ENCODE assay signal across 16 cellular contexts in the genomic region with DNA sequence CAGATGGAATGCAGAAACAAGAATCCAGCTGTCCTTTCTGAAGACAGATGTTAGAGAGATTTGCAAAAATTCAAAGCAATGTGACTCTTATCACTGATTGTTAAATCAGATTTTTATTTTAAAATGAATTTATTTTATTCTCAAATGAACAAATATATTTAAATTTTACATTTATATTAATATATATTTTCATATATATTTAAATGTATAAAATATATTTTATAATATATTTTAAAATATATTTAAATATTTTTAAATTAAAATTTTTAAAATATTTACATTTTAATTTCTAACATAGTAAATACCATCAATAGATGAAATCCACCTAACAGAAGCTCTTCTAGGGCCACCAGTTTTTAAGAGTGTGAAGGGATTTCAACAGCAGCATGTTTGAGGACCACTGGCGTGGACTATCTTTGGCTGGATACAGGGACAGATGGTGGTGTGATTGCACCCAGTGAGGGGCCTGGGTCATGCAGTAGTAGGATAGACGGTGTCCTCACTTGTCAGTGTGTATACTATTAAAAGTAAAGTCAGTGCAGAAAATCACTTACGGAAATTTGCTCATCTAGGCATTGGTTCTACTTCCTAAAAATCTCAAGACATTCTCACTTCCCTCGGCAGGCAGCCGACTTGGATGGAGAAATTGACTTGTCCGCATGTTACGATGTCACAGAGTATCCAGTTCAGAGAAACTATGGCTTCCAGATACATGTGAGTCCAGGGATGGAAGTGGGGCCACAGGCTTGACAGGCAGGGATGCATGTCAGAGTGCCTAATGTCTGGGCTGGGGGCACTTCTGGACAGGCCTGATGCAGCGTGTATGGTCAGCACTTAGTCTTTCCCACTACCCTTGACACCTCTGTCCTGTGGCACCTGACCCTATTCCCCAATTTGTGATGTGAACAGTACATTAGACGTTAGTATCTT. TPM values are rescaled to one million over a fixed set of nuclear protein-coding genes. Genes with fewer than 3 reads are reported as not detected.
A peak's percentile ranks its signal among the peaks of the same experiment; 100 is the strongest.
DNase-seq lines count a peak whose midpoint lies in the region; FAIRE-seq and TF ChIP-seq lines count a peak whose summit lies in the region.
"Had no signal": no experiment of that assay in that cellular context is flagged by ENCODE, and none has a peak within 500 bp of the region (broad histone marks: within the 10 kb centered on the region; RNA-seq: fewer than 3 reads in every experiment).

No MANE protein-coding gene starts in this region.

- no peak for DNase-seq in activated naive CD4-positive, alpha-beta T cell treated with anti-CD3 and anti-CD28 coated beads for 36 hours
- DNase-seq in activated naive CD4-positive, alpha-beta T cell treated with Interleukin-2 at 50 U/mL for 16 hours: no peak
- DNase-seq in NOMO-1 (lab: John Stamatoyannopoulos, UW; ENCODE audit: unreplicated experiment in 2 of 2): peak; percentile 73 to 82
- DNase-seq in bronchial epithelial cell (ENCODE audit: low read depth): no peak
- no peak for DNase-seq in smooth muscle cell (lab: John Stamatoyannopoulos, UW; ENCODE audit: unreplicated experiment)
- no peak for DNase-seq in stimulated activated CD4-positive, alpha-beta T cell treated with anti-CD3 and anti-CD28 coated beads, Interleukin-4, amount 100 ng/mL, for 4 hours
- no peak for DNase-seq in DMS53 (lab: John Stamatoyannopoulos, UW)
- DNase-seq in AG08395 (ENCODE audit: low spot score): no peak
- DNase-seq: activated CD4-positive, CD25-positive, alpha-beta regulatory T cell; activated effector memory CD4-positive, alpha-beta T cell treated with anti-CD3 and anti-CD28 coated beads, Interleukin-2, amount 50 U/mL, for 16 hours; MG63; SJCRH30 had no signal

- H3K79me2 ChIP-seq in smooth muscle cell (ENCODE audit: low read depth): no peaks in the 10 kb centered on the region

- peaks cover 28% of the 10 kb centered on the region for H3K36me3 Mint-ChIP-seq in activated naive CD4-positive, alpha-beta T cell treated with anti-CD3 and anti-CD28 coated beads for 36 hours (ENCODE audit: low read depth)

- peak overlapping the region; percentile 75 for H3K27ac Mint-ChIP-seq in activated naive CD4-positive, alpha-beta T cell treated with anti-CD3 and anti-CD28 coated beads for 36 hours
- H3K27ac Mint-ChIP-seq: stimulated activated naive CD8-positive, alpha-beta T cell treated with anti-CD3 and anti-CD28 coated beads, Interleukin-15, Interleukin-2, amounts not matched to agents 100 ng/mL and 50 ng/mL, for 24 hours had no signal

- H4K20me1 ChIP-seq in smooth muscle cell (ENCODE audit: low read depth): peaks cover 61% of the 10 kb centered on the region

- H3K9me3 ChIP-seq in smooth muscle cell (replicated peaks; ENCODE audit: low read depth): no peaks in the 10 kb centered on the region
- H3K9me3 ChIP-seq: MG63, prostate gland, SJCRH30 had no signal

- peaks cover 54% of the 10 kb centered on the region for H3K36me3 ChIP-seq in bronchial epithelial cell (ENCODE audit: control insufficient read depth, insufficient read depth, low read length)
- H3K36me3 ChIP-seq in smooth muscle cell (ENCODE audit: low read depth): peaks cover 5% of the 10 kb centered on the region

- H3K27ac ChIP-seq in smooth muscle cell (ENCODE audit: low read depth): peak overlapping the region; percentile 38
- H3K27ac ChIP-seq: cardiac muscle cell, prostate gland, SJCRH30 had no signal

- H3K4me2 ChIP-seq in smooth muscle cell: no peak overlapping the region

- H3F3A ChIP-seq in smooth muscle cell (ENCODE audit: low read depth): no peaks in the 10 kb centered on the region

- intact Hi-C loops in activated naive CD4-positive, alpha-beta T cell treated with anti-CD3 and anti-CD28 coated beads for 36 hours (cut with micrococcal nuclease): loop anchor here (1.0 to 2.0 kb wide), 2 partner anchors 30 to 87 kb away; a partner anchor contains a TSS

- no peaks in the 10 kb centered on the region for H3K27me3 Mint-ChIP-seq in activated naive CD4-positive, alpha-beta T cell treated with anti-CD3 and anti-CD28 coated beads for 36 hours (ENCODE audit: low read depth)
- H3K27me3 Mint-ChIP-seq: stimulated activated naive CD8-positive, alpha-beta T cell treated with anti-CD3 and anti-CD28 coated beads, Interleukin-15, Interleukin-2, amounts not matched to agents 100 ng/mL and 50 ng/mL, for 24 hours had no signal

- H3K4me3 ChIP-seq in bronchial epithelial cell (ENCODE audit: low read depth, low read length): no peak overlapping the region
- H3K4me3 ChIP-seq in smooth muscle cell: no peak overlapping the region
- H3K4me3 ChIP-seq: cardiac muscle cell, MG63, prostate gland, SJCRH30 had no signal

- FAIRE-seq in bronchial epithelial cell (lab: Jason Lieb, UNC): peak; percentile 62

- peaks cover 4% of the 10 kb centered on the region for H3K4me1 ChIP-seq in smooth muscle cell (ENCODE audit: low read depth)
- H3K4me1 ChIP-seq: prostate gland, SJCRH30 had no signal

- CTCF ChIA-PET in activated naive CD4-positive, alpha-beta T cell treated with anti-CD3 and anti-CD28 coated beads for 36 hours (lab: Charles Lee): interaction anchor here (0.6 to 1.2 kb wide), 4 partner anchors 8 to 110 kb away, joined by 3 read pairs; no protein-coding TSS in a partner anchor

- H3K9me3 Mint-ChIP-seq in activated naive CD4-positive, alpha-beta T cell treated with anti-CD3 and anti-CD28 coated beads for 36 hours: no peaks in the 10 kb centered on the region
- H3K9me3 Mint-ChIP-seq: mesothelial cell of epicardium; stimulated activated naive CD8-positive, alpha-beta T cell treated with anti-CD3 and anti-CD28 coated beads, Interleukin-15, Interleukin-2, amounts not matched to agents 100 ng/mL and 50 ng/mL, for 24 hours had no signal

- no peak overlapping the region for H2AFZ ChIP-seq in smooth muscle cell (ENCODE audit: low read depth)

- no peak overlapping the region for H3K9ac ChIP-seq in smooth muscle cell (ENCODE audit: low read depth)

- H3K27me3 ChIP-seq in bronchial epithelial cell (ENCODE audit: control insufficient read depth, insufficient read depth, low read length): no peaks in the 10 kb centered on the region
- H3K27me3 ChIP-seq in smooth muscle cell (ENCODE audit: low read depth): no peaks in the 10 kb centered on the region
- H3K27me3 ChIP-seq: cardiac muscle cell, MG63, SJCRH30 had no signal

- H3K4me3 Mint-ChIP-seq in activated naive CD4-positive, alpha-beta T cell treated with anti-CD3 and anti-CD28 coated beads for 36 hours: no peak overlapping the region
- H3K4me3 Mint-ChIP-seq: mesothelial cell of epicardium; stimulated activated naive CD8-positive, alpha-beta T cell treated with anti-CD3 and anti-CD28 coated beads, Interleukin-15, Interleukin-2, amounts not matched to agents 100 ng/mL and 50 ng/mL, for 24 hours had no signal

- peaks cover 42% of the 10 kb centered on the region for H3K4me1 Mint-ChIP-seq in activated naive CD4-positive, alpha-beta T cell treated with anti-CD3 and anti-CD28 coated beads for 36 hours (ENCODE audit: low read depth)
- H3K4me1 Mint-ChIP-seq: mesothelial cell of epicardium had no signal

- WGBS in smooth muscle cell (ENCODE audit: low lambda C conversion rate): 96% methylated on average over 9 of the region's 9 CpGs

- TF ChIP-seq CTCF in bronchial epithelial cell (IDR thresholded peaks at IDR 0.05; ENCODE audit: insufficient read depth, low read length, severe bottlenecking): no peak
- no peak for TF ChIP-seq CTCF in smooth muscle cell (IDR thresholded peaks at IDR 0.05; ENCODE audit: borderline replicate concordance, insufficient read depth, poor library complexity, severe bottlenecking)

RNA-seq across cellular contexts. Expression of a gene that starts 56.3 kb away (rescaled TPM):
- 1 to 10 TPM; 5.3 to 5.4 TPM for total RNA-seq in activated naive CD4-positive, alpha-beta T cell treated with anti-CD3 and anti-CD28 coated beads for 36 hours
- total RNA-seq in bronchial epithelial cell (3.7 and 4.0 TPM in 2 replicates), smooth muscle cell (0.18 and 0.49 TPM in 2 replicates)
- 0.26 and 1.4 TPM in 2 replicates for polyA plus RNA-seq in smooth muscle cell

Comparison
In these comparisons a context has a peak if more than half of its experiments do, and no peak if none do; other contexts are left out.
1. DNase-seq: peak in NOMO-1 (2 of 2); none in activated naive CD4-positive, alpha-beta T cell treated with anti-CD3 and anti-CD28 coated beads for 36 hours (single experiment), activated naive CD4-positive, alpha-beta T cell treated with Interleukin-2 at 50 U/mL for 16 hours (single experiment), bronchial epithelial cell (single experiment), smooth muscle cell (single experiment), stimulated activated CD4-positive, alpha-beta T cell treated with anti-CD3 and anti-CD28 coated beads, Interleukin-4, amount 100 ng/mL, for 4 hours (0 of 2), DMS53 (single experiment) and AG08395 (single experiment).